8 cellular contexts compared by ENCODE assay signal in the genomic region with DNA sequence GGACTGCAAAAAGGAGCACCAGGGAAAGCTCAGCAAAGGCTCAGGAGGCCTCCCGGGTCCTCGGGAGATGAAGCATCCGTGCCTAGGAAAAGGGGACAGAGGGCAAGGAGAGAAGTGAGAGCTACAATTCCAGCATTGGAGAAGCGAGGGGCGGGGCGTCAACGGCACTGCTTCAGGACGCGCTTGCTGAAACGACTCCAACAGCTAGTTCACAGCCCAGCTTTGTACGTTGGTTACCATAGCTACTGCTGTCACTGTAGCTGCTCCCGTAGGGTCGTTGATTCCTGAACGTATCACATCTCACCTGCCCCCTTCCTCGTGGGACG.
DNase-seq lines count a peak whose midpoint lies in the region; ATAC-seq, FAIRE-seq and TF ChIP-seq lines count a peak whose summit lies in the region.

No MANE protein-coding gene starts in this region.

- H3K9me3 ChIP-seq in A549 (no peaks in the 10 kb centered on the region), HUES48 (ENCODE audit: control insufficient read depth, insufficient read depth, low read length) (no peaks in the 10 kb centered on the region), lower lobe of right lung (no peaks in the 10 kb centered on the region), uterus (no peaks in the 10 kb centered on the region)

- H3K27ac Mint-ChIP-seq in MCF 10A (ENCODE audit: low read depth, unreplicated experiment) = peak overlapping the region; percentile 4

- H3K36me3 Mint-ChIP-seq in MCF 10A (ENCODE audit: insufficient read depth, unreplicated experiment) = peaks cover 5% of the 10 kb centered on the region

- no peaks in the 10 kb centered on the region for H3K9me3 Mint-ChIP-seq in MCF 10A (ENCODE audit: unreplicated experiment)

- intact Hi-C loops in MCF 10A (cut with micrococcal nuclease) = loop anchor here (1.0 to 2.0 kb wide), 3 partner anchors 108 to 736 kb away; no protein-coding TSS in a partner anchor
- intact Hi-C loops in lower lobe of right lung (cut with DNase I) = no loop called here
- intact Hi-C loops in uterus (cut with DNase I; ENCODE audit: low total_unique reads) = loop anchor here (5.0 kb wide), 1 partner anchor 107 kb away; no protein-coding TSS in a partner anchor

- CTCF ChIA-PET in A549 (lab: Yijun Ruan, JAX) = interaction anchor here (0.6 to 16.1 kb wide), 51 partner anchors 8 to 1787 kb away, joined by 3 to 644 read pairs (median 4); a partner anchor contains a TSS
- CTCF ChIA-PET in MCF 10A (lab: Yijun Ruan, JAX) = interaction anchor here (0.5 to 20.7 kb wide), 80 partner anchors 9 to 1451 kb away, joined by 3 to 2115 read pairs (median 4); a partner anchor contains a TSS

- H3K27me3 ChIP-seq in HUES48 (ENCODE audit: control insufficient read depth, insufficient read depth, low read length) = peaks cover 26% of the 10 kb centered on the region
- H3K27me3 ChIP-seq in lower lobe of right lung (ENCODE audit: low read depth) = peaks cover 9% of the 10 kb centered on the region
- no peaks in the 10 kb centered on the region for H3K27me3 ChIP-seq in uterus

- no peak for FAIRE-seq in A549 (lab: Jason Lieb, UNC)

- POLR2A ChIA-PET in A549 (lab: Yijun Ruan, JAX) = interaction anchor here (0.6 to 1.5 kb wide), 4 partner anchors 67 to 521 kb away, joined by 3 to 7 read pairs (median 4); a partner anchor contains a TSS
- POLR2A ChIA-PET in MCF 10A (lab: Yijun Ruan, JAX) = interaction anchor here (0.6 to 1.4 kb wide), 13 partner anchors 8 to 520 kb away, joined by 3 to 19 read pairs (median 3); no protein-coding TSS in a partner anchor

- DNase-seq in A549 (ENCODE audit: low read depth in 1 of 2, low spot score in 1 of 2) (no peak), MCF 10A (ENCODE audit: unreplicated experiment) (no peak), lower lobe of right lung (peak; percentile 79), uterus (no peak), GM19240 (ENCODE audit: insufficient read length, low spot score) (no peak), dedifferentiated amniotic fluid mesenchymal stem cell (ENCODE audit: extremely low spot score) (no peak)

- no peak overlapping the region; a peak in 1 of 6 replicates for H3K27ac ChIP-seq in A549
- no peak overlapping the region for H3K27ac ChIP-seq in HUES48 (ENCODE audit: low read depth, low read length)
- H3K27ac ChIP-seq in lower lobe of right lung = no peak overlapping the region
- no peak overlapping the region for H3K27ac ChIP-seq in uterus

- H3K4me1 ChIP-seq in A549 = 0 out of 3 replicates have a peak, but pooled peaks cover 3% of the 10 kb centered on the region
- peaks cover 11% of the 10 kb centered on the region; the same call in 1 of the 2 replicates for H3K4me1 ChIP-seq in HUES48 (ENCODE audit: control insufficient read depth, insufficient read depth, low read length)
- H3K4me1 ChIP-seq in lower lobe of right lung = peaks cover 27% of the 10 kb centered on the region
- H3K4me1 ChIP-seq in uterus = peaks cover 0 to 3% of the 10 kb centered on the region in 2 donors

- TF ChIP-seq EP300 in A549 (IDR thresholded peaks at IDR 0.05) = no peak

- H3K4me1 Mint-ChIP-seq in MCF 10A (ENCODE audit: insufficient read depth, unreplicated experiment) = peaks cover 29% of the 10 kb centered on the region

- 1% methylated on average over 16 of the region's 16 CpGs for WGBS in A549 (ENCODE audit: missing lambda C conversion rate)

- peak overlapping the region; percentile 77 for H3K4me3 Mint-ChIP-seq in MCF 10A (ENCODE audit: unreplicated experiment)

- BruUV-seq in MCF 10A (replicated peaks; lab: Mats Ljungman, UMichigan) = no TSS peak

- H3K36me3 ChIP-seq in HUES48 (ENCODE audit: control insufficient read depth, insufficient read depth, low read length) (no peaks in the 10 kb centered on the region), lower lobe of right lung (no peaks in the 10 kb centered on the region), uterus (no peaks in the 10 kb centered on the region)

- peaks cover 57% of the 10 kb centered on the region for H3K27me3 Mint-ChIP-seq in MCF 10A (ENCODE audit: insufficient read depth, unreplicated experiment)

- H3K4me2 ChIP-seq in A549 = peak overlapping the region; percentile 93

- TF ChIP-seq POLR2A in A549 (IDR thresholded peaks at IDR 0.05; ENCODE audit: low read length) = no peak
- no peak for TF ChIP-seq POLR2A in uterus (IDR thresholded peaks at IDR 0.05)

- no peak overlapping the region for H3K9ac ChIP-seq in HUES48 (ENCODE audit: low read depth, low read length)

- TF ChIP-seq CTCF in A549 (IDR thresholded peaks at IDR 0.05) = no peak
- no peak for TF ChIP-seq CTCF in MCF 10A (IDR thresholded peaks at IDR 0.05; ENCODE audit: unreplicated experiment)
- no peak for TF ChIP-seq CTCF in lower lobe of right lung (IDR thresholded peaks at IDR 0.05)
- no peak for TF ChIP-seq CTCF in uterus (IDR thresholded peaks at IDR 0.05)

- no peak for TF ChIP-seq RAD21 in A549 (conservative IDR thresholded peaks at IDR 0.05 in 1 of 2, IDR thresholded peaks at IDR 0.05 in 1 of 2)

- ATAC-seq in A549 = peak; percentile 51 to 76
- ATAC-seq in GM19043 (IDR thresholded peaks at IDR 0.05; ENCODE audit: low read depth, unreplicated experiment) = peak; percentile 23
- ATAC-seq in lower lobe of right lung = peak; percentile 55 to 76

- H3K4me3 ChIP-seq in A549 (peak overlapping the region; percentile 48), HUES48 (ENCODE audit: low read depth, low read length) (peak overlapping the region; percentile 66), lower lobe of right lung (peak overlapping the region; percentile 51), uterus (peak overlapping the region; percentile 19 to 41)

TF ChIP-seq in A549, 52 proteins besides CTCF, POLR2A, EP300 and RAD21:
- TF ChIP-seq, protein P1, sequence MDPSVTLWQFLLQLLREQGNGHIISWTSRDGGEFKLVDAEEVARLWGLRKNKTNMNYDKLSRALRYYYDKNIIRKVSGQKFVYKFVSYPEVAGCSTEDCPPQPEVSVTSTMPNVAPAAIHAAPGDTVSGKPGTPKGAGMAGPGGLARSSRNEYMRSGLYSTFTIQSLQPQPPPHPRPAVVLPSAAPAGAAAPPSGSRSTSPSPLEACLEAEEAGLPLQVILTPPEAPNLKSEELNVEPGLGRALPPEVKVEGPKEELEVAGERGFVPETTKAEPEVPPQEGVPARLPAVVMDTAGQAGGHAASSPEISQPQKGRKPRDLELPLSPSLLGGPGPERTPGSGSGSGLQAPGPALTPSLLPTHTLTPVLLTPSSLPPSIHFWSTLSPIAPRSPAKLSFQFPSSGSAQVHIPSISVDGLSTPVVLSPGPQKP (IDR thresholded peaks at IDR 0.05; ENCODE audit: low read depth, low read length) = no peak
- TF ChIP-seq KDM5A (IDR thresholded peaks at IDR 0.05) (no peak), HDAC2 (IDR thresholded peaks at IDR 0.05) (no peak), CEBPB (IDR thresholded peaks at IDR 0.05) (no peak), GATA3 (IDR thresholded peaks at IDR 0.05; ENCODE audit: borderline replicate concordance) (no peak), FOSB (CRISPR knock-in tag; IDR thresholded peaks at IDR 0.05) (no peak), NR3C1 (IDR thresholded peaks at IDR 0.05) (no peak), NPAS2 (CRISPR knock-in tag; IDR thresholded peaks at IDR 0.05; ENCODE audit: borderline replicate concordance) (no peak), ESRRA (IDR thresholded peaks at IDR 0.05; ENCODE audit: borderline replicate concordance, low read length) (no peak), RFX5 (IDR thresholded peaks at IDR 0.05) (no peak), RNF2 (IDR thresholded peaks at IDR 0.05; ENCODE audit: borderline replicate concordance, low read depth) (no peak), MAFK (IDR thresholded peaks at IDR 0.05; ENCODE audit: partially characterized antibody) (no peak), TP53 (CRISPR knock-in tag; IDR thresholded peaks at IDR 0.05) (no peak), CHD2 (IDR thresholded peaks at IDR 0.05; ENCODE audit: low read length, partially characterized antibody) (no peak), FOXS1 (CRISPR knock-in tag; IDR thresholded peaks at IDR 0.05) (no peak), KDM1A (IDR thresholded peaks at IDR 0.05; ENCODE audit: low read depth) (no peak), MYC (IDR thresholded peaks at IDR 0.05; ENCODE audit: borderline replicate concordance, low read length) (no peak), TFCP2L1 (CRISPR knock-in tag; IDR thresholded peaks at IDR 0.05) (no peak)
- TF ChIP-seq, protein P2, sequence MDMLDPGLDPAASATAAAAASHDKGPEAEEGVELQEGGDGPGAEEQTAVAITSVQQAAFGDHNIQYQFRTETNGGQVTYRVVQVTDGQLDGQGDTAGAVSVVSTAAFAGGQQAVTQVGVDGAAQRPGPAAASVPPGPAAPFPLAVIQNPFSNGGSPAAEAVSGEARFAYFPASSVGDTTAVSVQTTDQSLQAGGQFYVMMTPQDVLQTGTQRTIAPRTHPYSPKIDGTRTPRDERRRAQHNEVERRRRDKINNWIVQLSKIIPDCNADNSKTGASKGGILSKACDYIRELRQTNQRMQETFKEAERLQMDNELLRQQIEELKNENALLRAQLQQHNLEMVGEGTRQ (IDR thresholded peaks at IDR 0.05) = no peak
- TF ChIP-seq, protein P3, sequence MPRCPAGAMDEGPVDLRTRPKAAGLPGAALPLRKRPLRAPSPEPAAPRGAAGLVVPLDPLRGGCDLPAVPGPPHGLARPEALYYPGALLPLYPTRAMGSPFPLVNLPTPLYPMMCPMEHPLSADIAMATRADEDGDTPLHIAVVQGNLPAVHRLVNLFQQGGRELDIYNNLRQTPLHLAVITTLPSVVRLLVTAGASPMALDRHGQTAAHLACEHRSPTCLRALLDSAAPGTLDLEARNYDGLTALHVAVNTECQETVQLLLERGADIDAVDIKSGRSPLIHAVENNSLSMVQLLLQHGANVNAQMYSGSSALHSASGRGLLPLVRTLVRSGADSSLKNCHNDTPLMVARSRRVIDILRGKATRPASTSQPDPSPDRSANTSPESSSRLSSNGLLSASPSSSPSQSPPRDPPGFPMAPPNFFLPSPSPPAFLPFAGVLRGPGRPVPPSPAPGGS (IDR thresholded peaks at IDR 0.05) = no peak
